1 cellular context compared by ENCODE assay signal in genomic region chr5:43396762-43397304, GRCh38.
A peak's percentile ranks its signal among the peaks of the same experiment; 100 is the strongest.
TF ChIP-seq lines count a peak whose summit lies in the region.

No MANE protein-coding gene starts in this region.

TF ChIP-seq in H1, 55 proteins besides CTCF, POLR2A, EP300 and RAD21:
- TF ChIP-seq E2F6 (IDR thresholded peaks at IDR 0.05) (peak; percentile 99), KDM4A (IDR thresholded peaks at IDR 0.05; ENCODE audit: low read depth, low read length, severe bottlenecking) (peak; percentile 85), TAF1 (IDR thresholded peaks at IDR 0.05; ENCODE audit: low read depth, low read length) (0 out of 2 replicates have a peak, but pooled peaks have one; percentile 20), CHD1 (IDR thresholded peaks at IDR 0.05; ENCODE audit: low read depth, low read length) (no peak), PHF8 (conservative IDR thresholded peaks at IDR 0.05; ENCODE audit: low read depth, low read length) (peak; percentile 27; the same call in 1 of the 2 replicates), TCF12 (IDR thresholded peaks at IDR 0.05; ENCODE audit: low read depth, low read length) (no peak), CREB1 (IDR thresholded peaks at IDR 0.05) (peak; percentile 62; the same call in 1 of the 2 replicates), ATF2 (IDR thresholded peaks at IDR 0.05; ENCODE audit: low read length) (no peak), BACH1 (IDR thresholded peaks at IDR 0.05; ENCODE audit: low read length) (peak; percentile 12; the same call in 1 of the 2 replicates), NANOG (IDR thresholded peaks at IDR 0.05; ENCODE audit: insufficient read depth, low read depth, low read length, poor library complexity, severe bottlenecking) (no peak), POLR2AphosphoS5 (IDR thresholded peaks at IDR 0.05; ENCODE audit: low read depth, low read length) (peak; percentile 26; the same call in 1 of the 2 replicates), ASH2L (IDR thresholded peaks at IDR 0.05; ENCODE audit: low read length) (peak; percentile 47), MAX (IDR thresholded peaks at IDR 0.05) (peak; percentile 89; the same call in 1 of the 2 replicates)
TF ChIP-seq in H1: peak in this region for 9.
